In genomic region chr14:89401241-89401640, GRCh38 we compare ENCODE assay signal across 1 cellular context.
TF ChIP-seq lines count a peak whose summit lies in the region.

No MANE protein-coding gene starts in this region.

TF ChIP-seq in HepG2, 621 proteins besides CTCF, POLR2A, EP300 and RAD21:
- TF ChIP-seq, protein P1, sequence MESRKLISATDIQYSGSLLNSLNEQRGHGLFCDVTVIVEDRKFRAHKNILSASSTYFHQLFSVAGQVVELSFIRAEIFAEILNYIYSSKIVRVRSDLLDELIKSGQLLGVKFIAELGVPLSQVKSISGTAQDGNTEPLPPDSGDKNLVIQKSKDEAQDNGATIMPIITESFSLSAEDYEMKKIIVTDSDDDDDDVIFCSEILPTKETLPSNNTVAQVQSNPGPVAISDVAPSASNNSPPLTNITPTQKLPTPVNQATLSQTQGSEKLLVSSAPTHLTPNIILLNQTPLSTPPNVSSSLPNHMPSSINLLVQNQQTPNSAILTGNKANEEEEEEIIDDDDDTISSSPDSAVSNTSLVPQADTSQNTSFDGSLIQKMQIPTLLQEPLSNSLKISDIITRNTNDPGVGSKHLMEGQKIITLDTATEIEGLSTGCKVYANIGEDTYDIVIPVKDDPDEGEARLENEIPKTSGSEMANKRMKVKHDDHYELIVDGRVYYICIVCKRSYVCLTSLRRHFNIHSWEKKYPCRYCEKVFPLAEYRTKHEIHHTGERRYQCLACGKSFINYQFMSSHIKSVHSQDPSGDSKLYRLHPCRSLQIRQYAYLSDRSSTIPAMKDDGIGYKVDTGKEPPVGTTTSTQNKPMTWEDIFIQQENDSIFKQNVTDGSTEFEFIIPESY (CRISPR knock-in tag; IDR thresholded peaks at IDR 0.05), result peak; percentile 61; the same call in 1 of the 2 replicates
- TF ChIP-seq ZNF816 (CRISPR knock-in tag; IDR thresholded peaks at IDR 0.05; ENCODE audit: borderline replicate concordance), result no peak
